ENCODE assay signal across 19 cellular contexts in the genomic region with DNA sequence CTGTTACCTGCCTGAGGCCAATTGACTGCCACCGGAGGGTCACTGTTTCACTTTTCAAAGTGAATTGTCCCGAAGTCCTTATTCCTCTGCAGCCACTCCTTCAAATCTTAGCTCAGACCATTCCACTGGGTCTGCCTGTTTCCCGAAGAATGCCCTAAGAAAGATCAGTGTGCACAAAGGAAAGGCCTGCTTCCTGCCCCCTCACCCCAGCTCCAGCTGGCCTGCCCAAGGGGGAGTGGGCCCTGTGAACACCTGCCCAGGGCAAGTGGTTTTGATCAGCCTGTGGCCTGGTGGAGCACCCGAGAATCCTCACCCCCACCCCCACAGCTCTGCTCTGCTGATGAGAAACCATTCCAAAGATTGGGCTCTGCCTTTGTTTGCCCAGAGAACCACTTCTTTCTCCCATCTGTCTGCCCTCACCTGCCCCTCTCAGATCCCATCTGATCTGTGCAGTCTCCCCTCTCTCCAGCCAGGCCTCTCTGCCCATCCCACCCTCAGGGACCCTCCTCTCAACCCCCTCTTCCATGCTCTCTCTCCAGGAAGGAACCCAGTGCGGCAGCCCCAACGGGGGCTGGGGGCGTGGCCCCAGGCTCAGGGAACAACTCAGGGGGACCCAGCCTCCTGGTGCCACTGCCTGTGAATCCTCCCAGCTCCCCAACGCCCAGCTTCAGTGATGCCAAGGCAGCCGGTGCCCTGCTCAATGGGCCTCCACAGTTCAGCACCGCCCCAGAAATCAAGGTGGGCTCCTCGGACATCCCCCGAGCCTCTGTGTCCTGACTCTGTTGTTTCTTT.
"Had no signal": no experiment of that assay in that cellular context is flagged by ENCODE, and none has a peak within 500 bp of the region (broad histone marks: within the 10 kb centered on the region; RNA-seq: fewer than 3 reads in every experiment).

No MANE protein-coding gene starts in this region.

- ATAC-seq: gastrocnemius medialis had no signal

- H3K9me3 ChIP-seq: gastrocnemius medialis, stomach, testis had no signal

- H3K4me3 Mint-ChIP-seq: central memory CD8-positive, alpha-beta T cell; naive B cell had no signal

- H3K4me1 ChIP-seq: gastrocnemius medialis, testis had no signal

- H3K27me3 ChIP-seq: brain microvascular endothelial cell, gastrocnemius medialis, stomach, testis had no signal

- H3K4me3 ChIP-seq: coronary artery, gastrocnemius medialis, lung, skin epidermis, stomach, testis had no signal

- H3K27ac ChIP-seq: brain microvascular endothelial cell, coronary artery, epithelial cell of prostate, gastrocnemius medialis, testis had no signal

- DNase-seq: activated CD4-positive, CD25-positive, alpha-beta regulatory T cell treated with anti-CD3 and anti-CD28 coated beads, Interleukin-2, amount 50 U/mL, for 72 hours; activated effector memory CD4-positive, alpha-beta T cell treated with Interleukin-2 at 50 U/mL for 16 hours; anterior cingulate cortex; brain microvascular endothelial cell; effector CD4-positive, alpha-beta T cell; gastrocnemius medialis; naive B cell; posterior cingulate gyrus; stimulated activated CD4-positive, alpha-beta T cell treated with anti-CD3 and anti-CD28 coated beads, Interleukin-4, amount 100 ng/mL, for 4 hours; stimulated activated CD8-positive, alpha-beta memory T cell treated with anti-CD3 and anti-CD28 coated beads, Interleukin-4, amount 100 ng/mL, for 48 hours; stomach; T-helper 9 cell; testis had no signal

- FAIRE-seq: islet of Langerhans had no signal

- H3K9me3 Mint-ChIP-seq: central memory CD8-positive, alpha-beta T cell; naive B cell had no signal

- H3K27me3 Mint-ChIP-seq: central memory CD8-positive, alpha-beta T cell; naive B cell had no signal
